Comparison of ENCODE assay signal across 27 cellular contexts in genomic region chr5:95020382-95020781, GRCh38.
"Had no signal": no experiment of that assay in that cellular context is flagged by ENCODE, and none has a peak within 500 bp of the region (broad histone marks: within the 10 kb centered on the region; RNA-seq: fewer than 3 reads in every experiment).

No MANE protein-coding gene starts in this region.

- H3K27me3 ChIP-seq: heart right ventricle, ovary, upper lobe of left lung, vagina had no signal

- H3K27ac ChIP-seq: heart right ventricle, ovary, prostate gland, skin epidermis, upper lobe of left lung, vagina had no signal

- H3K9me3 ChIP-seq: heart right ventricle, ovary, prostate gland, upper lobe of left lung, vagina had no signal

- H3K9me3 Mint-ChIP-seq: activated B cell treated with CpG ODN at 0.5 μM for 24 hours; activated CD8-positive, alpha-beta T cell treated with anti-CD3 and anti-CD28 coated beads for 36 hours; activated naive CD8-positive, alpha-beta T cell treated with anti-CD3 and anti-CD28 coated beads, Interleukin-2, amount 50 U/mL, for 24 hours; activated T-helper 2 cell treated with anti-CD3 and anti-CD28 coated beads, Interferon-gamma antibody, Interleukin-2, Interleukin-4, amounts not matched to agents 10 μg/mL and 5 μg/mL and 100 μg/mL, durations not matched to agents 14 hours and 24 hours and 36 hours; endodermal cell; stimulated activated naive CD8-positive, alpha-beta T cell treated with anti-CD3 and anti-CD28 coated beads, Interleukin-15, amount 100 ng/mL, for 72 hours had no signal

- H3K36me3 Mint-ChIP-seq: activated naive CD4-positive, alpha-beta T cell treated with anti-CD3 and anti-CD28 coated beads, Interleukin-2, amount 50 U/mL, for 24 hours; naive thymus-derived CD4-positive, alpha-beta T cell; stimulated activated effector memory CD8-positive, alpha-beta T cell treated with anti-CD3 and anti-CD28 coated beads, Interleukin-12 subunit alpha, Interleukin-12 subunit beta, amount 100 ng/mL, for 72 hours had no signal

- ATAC-seq: activated CD8-positive, alpha-beta T cell treated with anti-CD3 and anti-CD28 coated beads for 36 hours; activated naive CD8-positive, alpha-beta T cell treated with anti-CD3 and anti-CD28 coated beads, Interleukin-2, amount 50 U/mL, for 24 hours; esophagus mucosa; heart right ventricle; naive thymus-derived CD4-positive, alpha-beta T cell; sciatic nerve; stimulated activated effector memory CD8-positive, alpha-beta T cell treated with anti-CD3 and anti-CD28 coated beads, Interleukin-12 subunit alpha, Interleukin-12 subunit beta, amount 100 ng/mL, for 72 hours; stimulated activated naive CD8-positive, alpha-beta T cell treated with anti-CD3 and anti-CD28 coated beads, Interleukin-15, amount 100 ng/mL, for 72 hours had no signal

- H3K4me1 ChIP-seq: prostate gland, upper lobe of left lung, vagina had no signal

- H3K27ac Mint-ChIP-seq: activated B cell treated with CpG ODN at 0.5 μM for 24 hours; activated CD8-positive, alpha-beta T cell treated with anti-CD3 and anti-CD28 coated beads for 36 hours; activated naive CD4-positive, alpha-beta T cell treated with anti-CD3 and anti-CD28 coated beads, Interleukin-2, amount 50 U/mL, for 24 hours; activated naive CD8-positive, alpha-beta T cell treated with anti-CD3 and anti-CD28 coated beads, Interleukin-2, amount 50 U/mL, for 24 hours; activated T-helper 2 cell treated with anti-CD3 and anti-CD28 coated beads, Interferon-gamma antibody, Interleukin-2, Interleukin-4, amounts not matched to agents 10 μg/mL and 5 μg/mL and 100 μg/mL, durations not matched to agents 14 hours and 24 hours and 36 hours; endodermal cell; naive thymus-derived CD4-positive, alpha-beta T cell; stimulated activated effector memory CD8-positive, alpha-beta T cell treated with anti-CD3 and anti-CD28 coated beads, Interleukin-12 subunit alpha, Interleukin-12 subunit beta, amount 100 ng/mL, for 72 hours; stimulated activated naive CD8-positive, alpha-beta T cell treated with anti-CD3 and anti-CD28 coated beads, Interleukin-15, amount 100 ng/mL, for 72 hours had no signal

- H3K4me3 Mint-ChIP-seq: activated B cell treated with CpG ODN at 0.5 μM for 24 hours; activated CD8-positive, alpha-beta T cell treated with anti-CD3 and anti-CD28 coated beads for 36 hours; activated naive CD4-positive, alpha-beta T cell treated with anti-CD3 and anti-CD28 coated beads, Interleukin-2, amount 50 U/mL, for 24 hours; activated naive CD8-positive, alpha-beta T cell treated with anti-CD3 and anti-CD28 coated beads, Interleukin-2, amount 50 U/mL, for 24 hours; endodermal cell; naive thymus-derived CD4-positive, alpha-beta T cell; stimulated activated effector memory CD8-positive, alpha-beta T cell treated with anti-CD3 and anti-CD28 coated beads, Interleukin-12 subunit alpha, Interleukin-12 subunit beta, amount 100 ng/mL, for 72 hours; stimulated activated naive CD8-positive, alpha-beta T cell treated with anti-CD3 and anti-CD28 coated beads, Interleukin-15, amount 100 ng/mL, for 72 hours had no signal

- H3K4me3 ChIP-seq: heart right ventricle, ovary, prostate gland, skin epidermis, upper lobe of left lung, vagina had no signal

- DNase-seq: activated B cell treated with CpG ODN at 0.5 μM for 24 hours; activated CD4-positive, alpha-beta T cell treated with anti-CD3 and anti-CD28 coated beads, Interleukin-2, amount 50 U/mL, for 1 hour; activated CD8-positive, alpha-beta T cell treated with anti-CD3 and anti-CD28 coated beads for 36 hours; activated naive CD8-positive, alpha-beta T cell treated with anti-CD3 and anti-CD28 coated beads, Interleukin-2, amount 50 U/mL, for 24 hours; activated T-cell treated with anti-CD3 and anti-CD28 coated beads, Interleukin-2, amount 50 U/mL, for 48 hours; amygdala; caudate nucleus; cortex of kidney; endodermal cell; foreskin fibroblast; heart right ventricle; midbrain; naive thymus-derived CD4-positive, alpha-beta T cell; ovary; retina; stimulated activated CD4-positive, alpha-beta T cell treated with anti-CD3 and anti-CD28 coated beads, Interleukin-4, amount 100 ng/mL, for 24 hours; stimulated activated naive CD8-positive, alpha-beta T cell treated with anti-CD3 and anti-CD28 coated beads, Interleukin-15, amount 100 ng/mL, for 72 hours; substantia nigra; upper lobe of left lung had no signal

- H3K36me3 ChIP-seq: ovary, prostate gland, vagina had no signal

- H3K4me1 Mint-ChIP-seq: activated B cell treated with CpG ODN at 0.5 μM for 24 hours; activated naive CD4-positive, alpha-beta T cell treated with anti-CD3 and anti-CD28 coated beads, Interleukin-2, amount 50 U/mL, for 24 hours; activated naive CD8-positive, alpha-beta T cell treated with anti-CD3 and anti-CD28 coated beads, Interleukin-2, amount 50 U/mL, for 24 hours; endodermal cell; stimulated activated effector memory CD8-positive, alpha-beta T cell treated with anti-CD3 and anti-CD28 coated beads, Interleukin-12 subunit alpha, Interleukin-12 subunit beta, amount 100 ng/mL, for 72 hours had no signal

- H3K27me3 Mint-ChIP-seq: activated B cell treated with CpG ODN at 0.5 μM for 24 hours; activated CD8-positive, alpha-beta T cell treated with anti-CD3 and anti-CD28 coated beads for 36 hours; activated naive CD8-positive, alpha-beta T cell treated with anti-CD3 and anti-CD28 coated beads, Interleukin-2, amount 50 U/mL, for 24 hours; stimulated activated naive CD8-positive, alpha-beta T cell treated with anti-CD3 and anti-CD28 coated beads, Interleukin-15, amount 100 ng/mL, for 72 hours had no signal
